29 cellular contexts compared by ENCODE assay signal in genomic region chr1:41325801-41326200, GRCh38. TPM values are rescaled to one million over a fixed set of nuclear protein-coding genes. Genes with fewer than 3 reads are reported as not detected.
DNase-seq lines count a peak whose midpoint lies in the region; TF ChIP-seq lines count a peak whose summit lies in the region.
"Had no signal": no experiment of that assay in that cellular context is flagged by ENCODE, and none has a peak within 500 bp of the region (broad histone marks: within the 10 kb centered on the region; RNA-seq: fewer than 3 reads in every experiment).

No MANE protein-coding gene starts in this region.

- no peak overlapping the region for H3K27ac Mint-ChIP-seq in Caco-2 (ENCODE audit: unreplicated experiment)
- H3K27ac Mint-ChIP-seq: activated CD4-positive, alpha-beta memory T cell treated with anti-CD3 and anti-CD28 coated beads for 36 hours; activated T-helper 2 cell treated with anti-CD3 and anti-CD28 coated beads, Interferon-gamma antibody, Interleukin-2, Interleukin-4, amounts not matched to agents 10 μg/mL and 5 μg/mL and 100 μg/mL, durations not matched to agents 14 hours and 24 hours and 36 hours; CD8-positive, alpha-beta T cell; mesothelial cell of epicardium had no signal

- DNase-seq in Daoy (ENCODE audit: low read depth) (peak; percentile 85), HS-27A (ENCODE audit: low read depth) (peak; percentile 50), SW480 (ENCODE audit: low spot score) (peak; percentile 14), glomerular visceral epithelial cell (ENCODE audit: extremely low spot score) (peak; percentile 33), SKM-1 (lab: John Stamatoyannopoulos, UW; ENCODE audit: unreplicated experiment) (no peak), spleen (no peak), NCI-H446 (lab: John Stamatoyannopoulos, UW) (no peak), Caco-2 (no peak)
- DNase-seq: activated CD4-positive, alpha-beta memory T cell treated with anti-CD3 and anti-CD28 coated beads for 36 hours; activated CD4-positive, CD25-positive, alpha-beta regulatory T cell treated with anti-CD3 and anti-CD28 coated beads, Interleukin-2, amount 50 U/mL, for 72 hours; activated naive CD4-positive, alpha-beta T cell treated with anti-CD3 and anti-CD28 coated beads, Interleukin-2, amount 50 U/mL, for 16 hours; amniotic stem cell; BE2C; DMS 273 treated with DMSO at 0.1 percent for 48 hours; HCEC 1CT; Kasumi-1; NCI-H446 treated with DMSO at 0.1 percent for 48 hours; stimulated activated CD4-positive, alpha-beta T cell treated with anti-CD3 and anti-CD28 coated beads, Interleukin-4, amount 100 ng/mL, for 1 hour; T-helper 2 cell; thyroid gland had no signal

- H3K9me3 Mint-ChIP-seq in Caco-2 (ENCODE audit: unreplicated experiment): no peaks in the 10 kb centered on the region
- H3K9me3 Mint-ChIP-seq: activated CD4-positive, alpha-beta memory T cell treated with anti-CD3 and anti-CD28 coated beads for 36 hours; activated T-helper 2 cell treated with anti-CD3 and anti-CD28 coated beads, Interferon-gamma antibody, Interleukin-2, Interleukin-4, amounts not matched to agents 10 μg/mL and 5 μg/mL and 100 μg/mL, durations not matched to agents 14 hours and 24 hours and 36 hours; CD8-positive, alpha-beta T cell; mesothelial cell of epicardium had no signal

- POLR2A ChIA-PET in Caco-2 (lab: Charles Lee): no interaction called here

- H3K36me3 ChIP-seq in spleen: no peaks in the 10 kb centered on the region
- no peaks in the 10 kb centered on the region for H3K36me3 ChIP-seq in Caco-2 (ENCODE audit: control insufficient read depth, insufficient read depth, low read length)
- H3K36me3 ChIP-seq: BE2C, prostate gland, thyroid gland, vagina had no signal

- 83 to 93% (median 90%) methylated on average over 6 of the region's 6 CpGs for WGBS in spleen, 5 donors

- no peaks in the 10 kb centered on the region for H3K4me1 Mint-ChIP-seq in Caco-2 (ENCODE audit: low read depth, unreplicated experiment)

- no peak overlapping the region for H3K27ac ChIP-seq in spleen
- H3K27ac ChIP-seq: epithelial cell of prostate, prostate gland, SK-N-MC, thyroid gland, vagina had no signal

- no peak overlapping the region for H3K4me3 ChIP-seq in spleen
- H3K4me3 ChIP-seq in Caco-2 (ENCODE audit: low read depth, low read length): no peak overlapping the region
- H3K4me3 ChIP-seq: prostate gland, SK-N-MC, thyroid gland, vagina had no signal

- peaks cover 0 to 5% (median 0%) of the 10 kb centered on the region in 7 donors for H3K27me3 ChIP-seq in spleen (replicated peaks in 1 of 7)
- no peaks in the 10 kb centered on the region for H3K27me3 ChIP-seq in Caco-2 (replicated peaks; ENCODE audit: control insufficient read depth, insufficient read depth, low read length)
- H3K27me3 ChIP-seq: BE2C, thyroid gland, vagina had no signal

- no peaks in the 10 kb centered on the region for H3K4me1 ChIP-seq in spleen
- no peaks in the 10 kb centered on the region for H3K4me1 ChIP-seq in Caco-2
- H3K4me1 ChIP-seq: BE2C, prostate gland, thyroid gland, vagina had no signal

- BruUV-seq in Caco-2 (replicated peaks; lab: Mats Ljungman, UMichigan): no TSS peak

- no peak for TF ChIP-seq POLR2A in spleen (IDR thresholded peaks at IDR 0.05)

- no peak overlapping the region for H3K4me3 Mint-ChIP-seq in Caco-2 (ENCODE audit: unreplicated experiment)
- H3K4me3 Mint-ChIP-seq: activated CD4-positive, alpha-beta memory T cell treated with anti-CD3 and anti-CD28 coated beads for 36 hours; CD8-positive, alpha-beta T cell; mesothelial cell of epicardium had no signal

- intact Hi-C loops in spleen (cut with DNase I; ENCODE audit: low total_unique reads) (no loop called here), Caco-2 (cut with micrococcal nuclease; ENCODE audit: unreplicated experiment) (no loop called here)

- no peaks in the 10 kb centered on the region for H3K9me3 ChIP-seq in spleen
- H3K9me3 ChIP-seq in Caco-2: no peaks in the 10 kb centered on the region
- H3K9me3 ChIP-seq: BE2C, prostate gland, thyroid gland, vagina had no signal

- TF ChIP-seq CTCF in spleen (IDR thresholded peaks at IDR 0.05 in 8 of 11, conservative IDR thresholded peaks at IDR 0.05 in 3 of 11) (no peak), Caco-2 (IDR thresholded peaks at IDR 0.05; ENCODE audit: insufficient read depth in 1 of 2, low read depth in 1 of 2, low read length in 1 of 2, severe bottlenecking in 1 of 2, unreplicated experiment in 1 of 2) (no peak)

- CTCF ChIA-PET in Caco-2 (lab: Charles Lee): no interaction called here

- no peaks in the 10 kb centered on the region for H3K36me3 Mint-ChIP-seq in Caco-2 (ENCODE audit: insufficient read depth, unreplicated experiment)
- H3K36me3 Mint-ChIP-seq: activated CD4-positive, alpha-beta memory T cell treated with anti-CD3 and anti-CD28 coated beads for 36 hours; CD8-positive, alpha-beta T cell; mesothelial cell of epicardium had no signal

- H3K27me3 Mint-ChIP-seq in Caco-2 (ENCODE audit: insufficient read depth, unreplicated experiment): no peaks in the 10 kb centered on the region

RNA-seq across cellular contexts. Expression of gene FOXO6, which starts 35.4 kb away (rescaled TPM):
- total RNA-seq in Daoy (2014; rRNA removed; shearing (Covaris generic)): 0.06 and 0.80 TPM in 2 replicates
- total RNA-seq in spleen: 1 to 10 TPM in 2 of 7 donors, under 1 TPM in 4, not detected in 1; 0.26 to 1.6 (median 0.41) TPM
- under 1 TPM; 0.14 to 0.20 (median 0.19) TPM for polyA plus RNA-seq in spleen
- 0.42 and 0.59 TPM in 2 replicates for total RNA-seq in Caco-2 (2022)
- total RNA-seq: bronchial epithelial cell had no signal
- polyA plus RNA-seq: keratinocyte had no signal

Comparison
In these comparisons a context has a peak if more than half of its experiments do, and no peak if none do; other contexts are left out.
1. DNase-seq: peak in Daoy (single experiment), HS-27A (single experiment), SW480 (single experiment) and glomerular visceral epithelial cell (single experiment); none in SKM-1 (single experiment), spleen (single experiment), NCI-H446 (0 of 2) and Caco-2 (0 of 2).